Comparison of ENCODE assay signal across 9 cellular contexts in the genomic region with DNA sequence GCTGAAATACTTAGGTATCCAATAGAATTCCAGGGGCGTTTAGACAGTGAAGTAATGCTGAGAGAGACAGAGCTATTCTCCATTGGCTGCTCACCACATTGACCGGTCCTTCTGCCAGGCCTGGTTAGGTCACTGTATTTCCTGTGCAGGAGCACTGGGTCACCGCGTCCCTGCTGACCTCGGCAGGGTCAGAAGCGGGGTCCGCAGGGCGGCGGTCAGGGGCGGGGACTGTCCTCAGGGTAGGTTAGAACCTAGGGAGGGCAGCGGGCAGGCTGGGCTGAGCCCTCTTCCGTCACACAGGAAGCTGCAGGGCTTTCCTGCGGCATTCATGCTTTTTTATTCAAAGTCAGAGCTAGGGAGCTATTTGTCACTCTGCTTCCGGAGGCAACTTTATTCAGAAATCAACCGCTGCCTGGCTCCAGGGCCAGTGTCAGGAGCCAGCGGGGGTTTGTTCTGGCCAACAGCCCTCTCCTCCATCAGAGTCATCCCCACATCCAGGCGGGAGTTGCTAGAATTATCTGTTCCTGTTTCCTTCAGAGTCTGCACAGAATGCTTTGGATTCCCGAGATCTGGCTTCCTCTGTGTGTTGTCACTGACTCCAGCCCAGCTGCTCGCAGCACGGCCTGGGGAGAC.
A peak's percentile ranks its signal among the peaks of the same experiment; 100 is the strongest.
DNase-seq lines count a peak whose midpoint lies in the region; ATAC-seq, FAIRE-seq and TF ChIP-seq lines count a peak whose summit lies in the region.
"Had no signal": no experiment of that assay in that cellular context is flagged by ENCODE, and none has a peak within 500 bp of the region (broad histone marks: within the 10 kb centered on the region; RNA-seq: fewer than 3 reads in every experiment).

No MANE protein-coding gene starts in this region.

- no peaks in the 10 kb centered on the region for H3K9me3 Mint-ChIP-seq in astrocyte (ENCODE audit: unreplicated experiment)
- H3K9me3 Mint-ChIP-seq in immature natural killer cell, result no peaks in the 10 kb centered on the region
- no peaks in the 10 kb centered on the region for H3K9me3 Mint-ChIP-seq in stimulated activated effector memory CD8-positive, alpha-beta T cell treated with anti-CD3 and anti-CD28 coated beads, Interleukin-12 subunit alpha, Interleukin-12 subunit beta, amount 100 ng/mL, for 72 hours

- H3K4me3 Mint-ChIP-seq in astrocyte (ENCODE audit: unreplicated experiment), result peak overlapping the region; percentile 75
- H3K4me3 Mint-ChIP-seq in immature natural killer cell, result peak overlapping the region; percentile 70 to 78 (median 72)
- peak overlapping the region; percentile 56 for H3K4me3 Mint-ChIP-seq in stimulated activated effector memory CD8-positive, alpha-beta T cell treated with anti-CD3 and anti-CD28 coated beads, Interleukin-12 subunit alpha, Interleukin-12 subunit beta, amount 100 ng/mL, for 72 hours

- FAIRE-seq in astrocyte (lab: Jason Lieb, UNC), result no peak
- FAIRE-seq: TTC549 had no signal

- H3K79me2 ChIP-seq in astrocyte (ENCODE audit: insufficient read depth, low read length), result no peaks in the 10 kb centered on the region

- H3K4me1 ChIP-seq in astrocyte (ENCODE audit: insufficient read depth, low read length), result peaks cover 23% of the 10 kb centered on the region

- peak overlapping the region; percentile 87 for H2AFZ ChIP-seq in astrocyte (ENCODE audit: low read depth, low read length)

- H3K36me3 ChIP-seq in astrocyte (ENCODE audit: insufficient read depth, low read length), result no peaks in the 10 kb centered on the region

- H3K4me1 Mint-ChIP-seq in astrocyte (ENCODE audit: low read depth, unreplicated experiment), result peaks cover 25% of the 10 kb centered on the region
- peaks cover 13 to 17% of the 10 kb centered on the region in 2 donors for H3K4me1 Mint-ChIP-seq in immature natural killer cell
- peaks cover 20% of the 10 kb centered on the region for H3K4me1 Mint-ChIP-seq in stimulated activated effector memory CD8-positive, alpha-beta T cell treated with anti-CD3 and anti-CD28 coated beads, Interleukin-12 subunit alpha, Interleukin-12 subunit beta, amount 100 ng/mL, for 72 hours

- H3K27me3 Mint-ChIP-seq in astrocyte (ENCODE audit: low read depth, unreplicated experiment), result no peaks in the 10 kb centered on the region
- peaks cover 0 to 3% (median 0%) of the 10 kb centered on the region in 3 donors for H3K27me3 Mint-ChIP-seq in immature natural killer cell (ENCODE audit: low read depth in 3 of 3)

- no peak for TF ChIP-seq CTCF in astrocyte (IDR thresholded peaks at IDR 0.05; ENCODE audit: insufficient read depth, low read depth, low read length)

- H3K27me3 ChIP-seq in astrocyte (ENCODE audit: insufficient read depth, low read length), result no peaks in the 10 kb centered on the region

- H3K27ac ChIP-seq in astrocyte (ENCODE audit: low read depth, low read length), result peak overlapping the region; percentile 74

- peak overlapping the region; percentile 83 for H3K4me2 ChIP-seq in astrocyte (ENCODE audit: low read length)

- ATAC-seq in stimulated activated effector memory CD8-positive, alpha-beta T cell treated with anti-CD3 and anti-CD28 coated beads, Interleukin-12 subunit alpha, Interleukin-12 subunit beta, amount 100 ng/mL, for 72 hours, result peak; percentile 76
- ATAC-seq in GM18502 (IDR thresholded peaks at IDR 0.05; ENCODE audit: poor library complexity, unreplicated experiment), result no peak
- ATAC-seq in GM18511 (IDR thresholded peaks at IDR 0.05; ENCODE audit: unreplicated experiment), result no peak

- DNase-seq in LHCN-M2 (ENCODE audit: low read depth), result peak; percentile 49
- DNase-seq in astrocyte (ENCODE audit: low read depth), result peak; percentile 46
- DNase-seq in immature natural killer cell, result peak in 1 of 3 donors; percentile 21
- DNase-seq in stimulated activated effector memory CD8-positive, alpha-beta T cell treated with anti-CD3 and anti-CD28 coated beads, Interleukin-12 subunit alpha, Interleukin-12 subunit beta, amount 100 ng/mL, for 72 hours (ENCODE audit: low spot score in 2 of 2), result peak in 1 of 2 donors; percentile 5
- no peak for DNase-seq in H4 (ENCODE audit: low spot score)
- DNase-seq: NCI-H187 treated with DMSO at 0.1 percent for 48 hours had no signal

- peak overlapping the region; percentile 44 for H3K9ac ChIP-seq in astrocyte (ENCODE audit: low read length)

- H3K36me3 Mint-ChIP-seq in astrocyte (ENCODE audit: low read depth, unreplicated experiment), result no peaks in the 10 kb centered on the region
- H3K36me3 Mint-ChIP-seq in immature natural killer cell, result no peaks in the 10 kb centered on the region
- no peaks in the 10 kb centered on the region for H3K36me3 Mint-ChIP-seq in stimulated activated effector memory CD8-positive, alpha-beta T cell treated with anti-CD3 and anti-CD28 coated beads, Interleukin-12 subunit alpha, Interleukin-12 subunit beta, amount 100 ng/mL, for 72 hours

- H3K9me3 ChIP-seq in astrocyte (ENCODE audit: insufficient read depth, low read depth, low read length), result no peaks in the 10 kb centered on the region

- H3K27ac Mint-ChIP-seq in astrocyte (ENCODE audit: unreplicated experiment), result peak overlapping the region; percentile 50
- H3K27ac Mint-ChIP-seq in immature natural killer cell, result peak overlapping the region in 4 of 6 donors; percentile 7 to 70 (median 56)
- peak overlapping the region; percentile 52 for H3K27ac Mint-ChIP-seq in stimulated activated effector memory CD8-positive, alpha-beta T cell treated with anti-CD3 and anti-CD28 coated beads, Interleukin-12 subunit alpha, Interleukin-12 subunit beta, amount 100 ng/mL, for 72 hours

- H3K4me3 ChIP-seq in astrocyte (ENCODE audit: insufficient read depth, low read depth, low read length), result peak overlapping the region; percentile 38

- H4K20me1 ChIP-seq in astrocyte (ENCODE audit: insufficient read depth, low read length), result no peaks in the 10 kb centered on the region
